8 cellular contexts compared by ENCODE assay signal in genomic region chr10:22316286-22317120, GRCh38. TPM values are rescaled to one million over a fixed set of nuclear protein-coding genes. Genes with fewer than 3 reads are reported as not detected.
DNase-seq lines count a peak whose midpoint lies in the region; ATAC-seq, FAIRE-seq and TF ChIP-seq lines count a peak whose summit lies in the region.

Gene COMMD3, plus strand, starts transcription at chr10:22316388. Its CDS starts 30 bp downstream, at chr10:22316418.

- H3K4me3 ChIP-seq in Peyer's patch (peak within 1 kb of the TSS; percentile 65 to 92 (median 72)), fibroblast of lung (replicated peaks in 1 of 4; ENCODE audit: control extremely low read depth in 1 of 4, insufficient read depth in 1 of 4, low read depth in 3 of 4, low read length in 4 of 4) (peak within 1 kb of the TSS; percentile 90 to 95 (median 94))

- peak within 1 kb of the TSS; percentile 85 for H3K9ac ChIP-seq in fibroblast of lung (ENCODE audit: insufficient read depth, low read length)

- peak within 1 kb of the TSS; percentile 95 to 99 (median 98) for H3K27ac Mint-ChIP-seq in naive B cell

- H3K36me3 Mint-ChIP-seq in naive B cell: peaks cover 0 to 7% of the 10 kb centered on the region in 2 donors

- H3K4me3 Mint-ChIP-seq in naive B cell: peak within 1 kb of the TSS; percentile 91 to 99 (median 98)

- peak; percentile 93 for FAIRE-seq in HTR-8/SVneo (lab: Jason Lieb, UNC)

- H2AFZ ChIP-seq in fibroblast of lung (ENCODE audit: low read length): peak within 1 kb of the TSS; percentile 90

- peak; percentile 66 to 78 for TF ChIP-seq POLR2A in Peyer's patch (IDR thresholded peaks at IDR 0.05)

- peaks cover 3% of the 10 kb centered on the region for H3K79me2 ChIP-seq in fibroblast of lung (ENCODE audit: control insufficient read depth, insufficient read depth, low read length)

- peak; percentile 24 for DNase-seq in DMS153 treated with DMSO at 0.1 percent for 48 hours (lab: John Stamatoyannopoulos, UW; ENCODE audit: unreplicated experiment)
- no peak for DNase-seq in HTR-8/SVneo (ENCODE audit: insufficient read length, low spot score)
- DNase-seq in Peyer's patch: peak; percentile 85 to 94 (median 93)
- peak; percentile 59 to 62 for DNase-seq in activated T-helper 1 cell treated with anti-CD3 and anti-CD28 coated beads, Interleukin-2, amount 50 U/mL, for 16 hours (ENCODE audit: low read depth in 1 of 2, low spot score in 1 of 2)
- DNase-seq in fibroblast of lung (ENCODE audit: low read depth in 2 of 2): peak; percentile 88 to 90
- DNase-seq in naive B cell: peak; percentile 86
- peak; percentile 80 for DNase-seq in stromal cell of bone marrow (ENCODE audit: low read depth)

- no peaks in the 10 kb centered on the region for H3K9me3 ChIP-seq in Peyer's patch
- no peaks in the 10 kb centered on the region for H3K9me3 ChIP-seq in fibroblast of lung (ENCODE audit: control insufficient read depth, insufficient read depth, low read depth, low read length)

- no peaks in the 10 kb centered on the region for H4K20me1 ChIP-seq in fibroblast of lung (ENCODE audit: control insufficient read depth, extremely low read depth, insufficient read depth, low read length)

- ATAC-seq in GM21367 (IDR thresholded peaks at IDR 0.05; ENCODE audit: unreplicated experiment) (peak; percentile 55), naive B cell (ENCODE audit: low read depth in 2 of 2) (peak; percentile 70 to 72)

- H3K4me1 ChIP-seq in Peyer's patch (peaks cover 0 to 18% (median 4%) of the 10 kb centered on the region in 4 donors), fibroblast of lung (ENCODE audit: control insufficient read depth, extremely low read depth, insufficient read depth, low read length) (no peaks in the 10 kb centered on the region)

- H3K27me3 ChIP-seq in Peyer's patch (no peaks in the 10 kb centered on the region), fibroblast of lung (ENCODE audit: control insufficient read depth, insufficient read depth, low read length) (no peaks in the 10 kb centered on the region)

- peaks cover 0 to 4% (median 0%) of the 10 kb centered on the region in 7 donors for H3K9me3 Mint-ChIP-seq in naive B cell

- H3K27ac ChIP-seq in Peyer's patch: peak within 1 kb of the TSS; percentile 86 to 98 (median 88)
- H3K27ac ChIP-seq in fibroblast of lung (ENCODE audit: insufficient read depth, low read length): peak within 1 kb of the TSS; percentile 82

- H3K36me3 ChIP-seq in Peyer's patch: no peaks in the 10 kb centered on the region
- no peaks in the 10 kb centered on the region for H3K36me3 ChIP-seq in fibroblast of lung (ENCODE audit: control insufficient read depth, insufficient read depth, low read length)

- H3K4me1 Mint-ChIP-seq in naive B cell: peaks cover 15 to 40% (median 18%) of the 10 kb centered on the region in 3 donors

- no peak for TF ChIP-seq CTCF in Peyer's patch (IDR thresholded peaks at IDR 0.05)
- no peak for TF ChIP-seq CTCF in fibroblast of lung (conservative IDR thresholded peaks at IDR 0.05 in 1 of 2, IDR thresholded peaks at IDR 0.05 in 1 of 2; ENCODE audit: low read depth in 1 of 2, low read length in 2 of 2)

- peak within 1 kb of the TSS; percentile 88 for H3K4me2 ChIP-seq in fibroblast of lung (ENCODE audit: extremely low read depth, insufficient read depth, low read length)

- peaks cover 0 to 5% (median 0%) of the 10 kb centered on the region in 3 donors for H3K27me3 Mint-ChIP-seq in naive B cell

RNA-seq across cellular contexts. Expression of gene COMMD3, which starts in this region (rescaled TPM):
- total RNA-seq in Peyer's patch: 100 to 1,000 TPM in 1 of 4 donors, 10 to 100 TPM in 3; 23.0 to 113 (median 36.6) TPM
- 42.3 and 54.2 TPM in 2 replicates for total RNA-seq in fibroblast of lung
- polyA plus RNA-seq in fibroblast of lung: 39.0 and 39.6 TPM in 2 replicates
- 43.7 and 50.3 TPM in 2 replicates for polyA plus RNA-seq in fibroblast of lung (2012)
- polyA minus RNA-seq in fibroblast of lung (ENCODE audit: low replicate concordance): 4.7 TPM in 1 of 2 replicates, not detected in the other
- 100 to 1,000 TPM in 5 of 6 donors, 10 to 100 TPM in 1; 86.5 to 140 (median 110) TPM for polyA plus RNA-seq in naive B cell (ENCODE audit: low read depth in 6 of 6)
